In the genomic region with DNA sequence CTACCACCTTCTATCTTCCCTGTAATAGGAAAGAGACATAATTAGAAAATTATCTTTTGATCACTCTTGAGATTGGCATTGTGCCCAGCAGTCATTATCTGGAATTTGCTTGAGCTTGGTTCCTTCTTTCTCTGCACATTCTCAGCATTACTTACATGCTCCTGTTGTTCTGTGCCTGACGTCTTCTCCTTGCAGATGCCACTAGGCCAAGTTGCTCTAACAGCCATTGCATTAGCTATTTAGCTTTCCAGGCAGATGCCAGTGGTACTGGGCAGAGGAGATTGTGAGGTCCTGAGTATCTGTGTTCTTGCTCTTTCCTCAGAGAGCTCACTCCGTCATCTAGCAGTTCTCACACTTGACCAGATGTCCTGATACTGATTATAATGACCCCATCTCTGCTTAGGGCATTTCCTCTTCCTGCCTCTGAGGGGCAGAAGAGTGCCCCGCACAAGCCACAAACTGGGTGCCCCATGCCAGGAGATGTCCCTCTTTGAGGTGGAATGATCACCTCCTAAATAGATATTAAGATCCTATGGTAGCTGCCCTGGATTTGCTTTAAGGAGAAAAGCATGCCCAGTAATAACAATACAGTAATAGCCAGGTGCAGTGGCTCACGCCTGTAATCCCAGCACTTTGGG, we compare ENCODE assay signal across 7 cellular contexts. TPM values are rescaled to one million over a fixed set of nuclear protein-coding genes. Genes with fewer than 3 reads are reported as not detected.
A peak's percentile ranks its signal among the peaks of the same experiment; 100 is the strongest.
DNase-seq lines count a peak whose midpoint lies in the region; FAIRE-seq and TF ChIP-seq lines count a peak whose summit lies in the region.
"Had no signal": no experiment of that assay in that cellular context is flagged by ENCODE, and none has a peak within 500 bp of the region (broad histone marks: within the 10 kb centered on the region; RNA-seq: fewer than 3 reads in every experiment).

No MANE protein-coding gene starts in this region.

- no peaks in the 10 kb centered on the region for H3K36me3 ChIP-seq in KMS-11 (ENCODE audit: insufficient read depth)
- H3K36me3 ChIP-seq in small intestine (ENCODE audit: control insufficient read depth in 2 of 2, insufficient read depth in 2 of 2, low read length in 2 of 2) = peaks cover 16 to 37% of the 10 kb centered on the region in 2 donors

- H3K79me2 ChIP-seq in KMS-11 (ENCODE audit: insufficient read depth, low read depth) = no peaks in the 10 kb centered on the region

- H3K9ac ChIP-seq in KMS-11 = no peak overlapping the region

- H4K20me1 ChIP-seq in KMS-11 (ENCODE audit: insufficient read depth) = no peaks in the 10 kb centered on the region

- DNase-seq in AG04450 (ENCODE audit: low read depth, low spot score) (no peak), dorsolateral prefrontal cortex (peak in 1 of 10 donors; percentile 30), small intestine (no peak), cerebellar cortex (ENCODE audit: low spot score) (no peak), foreskin melanocyte (no peak)

- intact Hi-C loops in dorsolateral prefrontal cortex (cut with DNase I) = no loop called here

- 79 to 81% (median 81%) methylated on average over 4 of the region's 4 CpGs for WGBS in small intestine, 3 donors

- no peaks in the 10 kb centered on the region for H3K27me3 ChIP-seq in AG04450 (ENCODE audit: control insufficient read depth, insufficient read depth, low read length)
- no peaks in the 10 kb centered on the region for H3K27me3 ChIP-seq in KMS-11 (ENCODE audit: insufficient read depth, low read depth)
- H3K27me3 ChIP-seq in dorsolateral prefrontal cortex = no peaks in the 10 kb centered on the region
- no peaks in the 10 kb centered on the region for H3K27me3 ChIP-seq in small intestine (ENCODE audit: control insufficient read depth in 2 of 2, insufficient read depth in 2 of 2, low read length in 2 of 2)

- H3K4me2 ChIP-seq in KMS-11 = peak overlapping the region; percentile 68; the same call in 1 of the 2 replicates

- CTCF ChIA-PET in AG04450 (lab: Charles Lee) = no interaction called here

- H2AFZ ChIP-seq in KMS-11 (ENCODE audit: low read depth) = no peak overlapping the region

- H3K27ac ChIP-seq in AG04450 (ENCODE audit: low read depth, low read length) (no peak overlapping the region), KMS-11 (no peak overlapping the region; the same call in 1 of the 2 replicates), dorsolateral prefrontal cortex (peak overlapping the region in 56 of 59 donors; percentile 35 to 96 (median 82)), small intestine (ENCODE audit: low read depth in 1 of 2, low read length in 1 of 2) (no peak overlapping the region)

- H3K4me1 ChIP-seq in KMS-11 (ENCODE audit: low read depth, poor library complexity, severe bottlenecking) (peaks cover 82% of the 10 kb centered on the region), small intestine (ENCODE audit: control insufficient read depth in 2 of 2, insufficient read depth in 1 of 2, low read depth in 1 of 2, low read length in 1 of 2) (peaks cover 0 to 2% of the 10 kb centered on the region in 2 donors)

- POLR2A ChIA-PET in AG04450 (lab: Yijun Ruan, JAX) = interaction anchor here (1.3 kb wide), 1 partner anchor 21 kb away, joined by 3 read pairs; no protein-coding TSS in a partner anchor

- H3K9me3 ChIP-seq in AG04450 (ENCODE audit: control insufficient read depth, insufficient read depth, low read length) (no peaks in the 10 kb centered on the region), small intestine (ENCODE audit: control insufficient read depth, low read depth) (no peaks in the 10 kb centered on the region)

- FAIRE-seq in small intestine (lab: Jason Lieb, UNC) = no peak
- FAIRE-seq: TTC549 had no signal

- TF ChIP-seq CTCF in AG04450 (IDR thresholded peaks at IDR 0.05; ENCODE audit: low read depth, low read length) (peak; percentile 24; the same call in 1 of the 2 replicates), KMS-11 (conservative IDR thresholded peaks at IDR 0.05; ENCODE audit: low read depth, low read length) (peak; percentile 15), dorsolateral prefrontal cortex (IDR thresholded peaks at IDR 0.05 in 54 of 56, conservative IDR thresholded peaks at IDR 0.05 in 2 of 56; ENCODE audit: low read depth in 1 of 56, partially characterized antibody in 56 of 56) (peak in 50 of 56 donors; percentile 22 to 66 (median 47))

- H3K4me3 ChIP-seq in AG04450 (ENCODE audit: low read depth, low read length) (no peak overlapping the region), KMS-11 (IDR thresholded peaks at IDR 0.05; ENCODE audit: insufficient read depth, low read depth, low read length) (no peak overlapping the region), dorsolateral prefrontal cortex (peak overlapping the region in 1 of 59 donors; percentile 1), small intestine (ENCODE audit: low read depth in 1 of 2, low read length in 2 of 2) (no peak overlapping the region)

RNA-seq across cellular contexts. Expression of gene ARHGAP1, which starts 30.7 kb away (rescaled TPM):
- polyA plus RNA-seq in AG04450 (2011; rRNA removed) (42.4 and 73.9 TPM in 2 replicates), small intestine (10 to 100 TPM; 18.6 to 29.6 (median 22.4) TPM)
- 145 and 212 TPM in 2 replicates for polyA minus RNA-seq in AG04450 (2011; rRNA and poly(A)+ RNA removed)
- total RNA-seq in dorsolateral prefrontal cortex = 100 to 1,000 TPM in 13 of 120 experiments, 10 to 100 TPM in 107; 52.6 to 143 (median 80.0) TPM

RNA-seq across cellular contexts. Expression of gene ZNF408, which starts 31.1 kb away (rescaled TPM):
- polyA plus RNA-seq in AG04450 (2011; rRNA removed) (4.9 TPM in 2 replicates), small intestine (10 to 100 TPM in 2 of 3 donors, 1 to 10 TPM in 1; 8.7 to 11.6 (median 11.4) TPM)
- 8.0 and 10.3 TPM in 2 replicates for polyA minus RNA-seq in AG04450 (2011; rRNA and poly(A)+ RNA removed)
- total RNA-seq in dorsolateral prefrontal cortex = 10 to 100 TPM in 20 of 120 experiments, 1 to 10 TPM in 100; 4.8 to 15.1 (median 8.4) TPM

RNA-seq across cellular contexts. Expression of gene F2, which starts 49.3 kb away (rescaled TPM):
- polyA plus RNA-seq in AG04450 (2011; rRNA removed) (not detected in 2 replicates), small intestine (under 1 TPM in 1 of 3 donors, not detected in 2; 0.09 TPM)
- not detected in 2 replicates for polyA minus RNA-seq in AG04450 (2011; rRNA and poly(A)+ RNA removed)
- total RNA-seq in dorsolateral prefrontal cortex = 1 to 10 TPM in 10 of 120 experiments, under 1 TPM in 35, not detected in 75; 0.14 to 1.5 (median 0.67) TPM

RNA-seq across cellular contexts. Expression of gene ATG13, which starts 52.4 kb away (rescaled TPM):
- polyA plus RNA-seq in AG04450 (2011; rRNA removed) (57.9 and 62.5 TPM in 2 replicates), small intestine (10 to 100 TPM; 35.7 to 38.8 (median 36.0) TPM)
- polyA minus RNA-seq in AG04450 (2011; rRNA and poly(A)+ RNA removed) = 89.7 and 121 TPM in 2 replicates
- total RNA-seq in dorsolateral prefrontal cortex = 100 to 1,000 TPM; 107 to 201 (median 150) TPM

RNA-seq across cellular contexts. Expression of gene HARBI1, which starts 52.7 kb away (rescaled TPM):
- polyA plus RNA-seq in AG04450 (2011; rRNA removed) = 4.3 and 4.4 TPM in 2 replicates
- polyA minus RNA-seq in AG04450 (2011; rRNA and poly(A)+ RNA removed) = 5.5 and 5.6 TPM in 2 replicates
- total RNA-seq in dorsolateral prefrontal cortex = 10 to 100 TPM in 23 of 120 experiments, 1 to 10 TPM in 97; 4.5 to 29.2 (median 8.0) TPM
- 1 to 10 TPM; 3.0 to 3.4 (median 3.1) TPM for polyA plus RNA-seq in small intestine

Comparison
In these comparisons a context has a peak if more than half of its experiments do, and no peak if none do; other contexts are left out.
1. H3K27ac ChIP-seq: peak in dorsolateral prefrontal cortex (56 of 59); none in AG04450 (single experiment), KMS-11 (single experiment) and small intestine (0 of 2).
2. Peak in every context shown above with its lines, with median percentiles within 50 percentile points of each other: CTCF ChIP-seq.